ENCODE assay signal across 14 cellular contexts in genomic region chr15:83323296-83323711, GRCh38. TPM values are rescaled to one million over a fixed set of nuclear protein-coding genes. Genes with fewer than 3 reads are reported as not detected.
DNase-seq lines count a peak whose midpoint lies in the region; FAIRE-seq and TF ChIP-seq lines count a peak whose summit lies in the region.
"Had no signal": no experiment of that assay in that cellular context is flagged by ENCODE, and none has a peak within 500 bp of the region (broad histone marks: within the 10 kb centered on the region; RNA-seq: fewer than 3 reads in every experiment).

No MANE protein-coding gene starts in this region.

- no peaks in the 10 kb centered on the region for H3K27me3 ChIP-seq in breast epithelium

- peak overlapping the region; percentile 46 for H3K27ac Mint-ChIP-seq in MCF 10A (ENCODE audit: low read depth, unreplicated experiment)

- intact Hi-C loops in MCF 10A (cut with micrococcal nuclease) = loop anchor here (5.0 kb wide), 2 partner anchors 34 to 36 kb away; no protein-coding TSS in a partner anchor
- intact Hi-C loops in breast epithelium (cut with DNase I; ENCODE audit: low total_unique reads) = no loop called here

- DNase-seq in MCF 10A (ENCODE audit: unreplicated experiment) = peak; percentile 85
- no peak for DNase-seq in breast epithelium (ENCODE audit: low spot score in 2 of 2)
- peak; percentile 71 for DNase-seq in astrocyte of the cerebellum (ENCODE audit: low read depth)
- DNase-seq in ureter (ENCODE audit: low spot score) = peak; percentile 46
- DNase-seq in NCI-H748 (lab: John Stamatoyannopoulos, UW; ENCODE audit: unreplicated experiment) = no peak
- no peak for DNase-seq in KG1 (lab: John Stamatoyannopoulos, UW)
- DNase-seq in GF-D8 (lab: John Stamatoyannopoulos, UW) = no peak
- DNase-seq: activated naive CD4-positive, alpha-beta T cell; erythroblast; NCI-H1092 treated with DMSO at 0.1 percent for 48 hours; stimulated activated CD4-positive, alpha-beta T cell treated with anti-CD3 and anti-CD28 coated beads, Interleukin-4, amount 100 ng/mL, for 24 hours; WERI-Rb-1 had no signal

- FAIRE-seq in islet of Langerhans (lab: Jason Lieb, UNC) = peak; percentile 96
- FAIRE-seq: A204.1 had no signal

- no peaks in the 10 kb centered on the region for H3K4me1 ChIP-seq in breast epithelium

- POLR2A ChIA-PET in MCF 10A (lab: Yijun Ruan, JAX) = interaction anchor here (0.9 to 5.0 kb wide), 14 partner anchors 12 to 313 kb away, joined by 3 to 54 read pairs (median 5); partner anchors contain the start of gene BTBD1

- TF ChIP-seq CTCF in MCF 10A (IDR thresholded peaks at IDR 0.05; ENCODE audit: unreplicated experiment) (no peak), breast epithelium (IDR thresholded peaks at IDR 0.05) (no peak), astrocyte of the cerebellum (IDR thresholded peaks at IDR 0.05; ENCODE audit: low read depth, low read length, missing control alignments) (no peak)

- H3K4me3 Mint-ChIP-seq in MCF 10A (ENCODE audit: unreplicated experiment) = no peak overlapping the region

- in situ Hi-C loops in astrocyte of the cerebellum (cut with HindIII; ENCODE audit: low sequenced_read_pairs) = no loop called here

- no peaks in the 10 kb centered on the region for H3K27me3 Mint-ChIP-seq in MCF 10A (ENCODE audit: insufficient read depth, unreplicated experiment)

- CTCF ChIA-PET in MCF 10A (lab: Yijun Ruan, JAX) = interaction anchor here (0.6 to 1.5 kb wide), 8 partner anchors 11 to 113 kb away, joined by 3 to 8 read pairs (median 4); no protein-coding TSS in a partner anchor

- H3K36me3 Mint-ChIP-seq in MCF 10A (ENCODE audit: insufficient read depth, unreplicated experiment) = no peaks in the 10 kb centered on the region

- TF ChIP-seq POLR2A in breast epithelium (IDR thresholded peaks at IDR 0.05) = no peak

- no peaks in the 10 kb centered on the region for H3K9me3 Mint-ChIP-seq in MCF 10A (ENCODE audit: unreplicated experiment)

- BruUV-seq in MCF 10A (replicated peaks; lab: Mats Ljungman, UMichigan) = no TSS peak

- no peaks in the 10 kb centered on the region for H3K36me3 ChIP-seq in breast epithelium
- H3K36me3 ChIP-seq: WERI-Rb-1 had no signal

- H3K4me3 ChIP-seq in breast epithelium (no peak overlapping the region), astrocyte of the cerebellum (ENCODE audit: low read depth, low read length) (no peak overlapping the region)

- peaks cover 52% of the 10 kb centered on the region for H3K4me1 Mint-ChIP-seq in MCF 10A (ENCODE audit: insufficient read depth, unreplicated experiment)

- H3K9me3 ChIP-seq in breast epithelium = no peaks in the 10 kb centered on the region

- H3K27ac ChIP-seq in breast epithelium = no peak overlapping the region
- H3K27ac ChIP-seq: WERI-Rb-1 had no signal

RNA-seq across cellular contexts. Expression of gene BNC1, which starts 38.8 kb away (rescaled TPM):
- total RNA-seq in MCF 10A (2022) = 68.3 and 93.5 TPM in 2 replicates
- total RNA-seq in breast epithelium = 10 to 100 TPM in 1 of 3 donors, 1 to 10 TPM in 1, under 1 TPM in 1; 0.48 to 10.7 (median 1.6) TPM
- total RNA-seq in ureter = 1.1 TPM

Comparison
In these comparisons a context has a peak if more than half of its experiments do, and no peak if none do; other contexts are left out.
1. DNase-seq: peak in MCF 10A (single experiment), astrocyte of the cerebellum (single experiment) and ureter (single experiment); none in breast epithelium (0 of 2), NCI-H748 (single experiment), KG1 (single experiment) and GF-D8 (single experiment).